ENCODE assay signal across 15 cellular contexts in genomic region chr15:67050522-67051087, GRCh38. TPM values are rescaled to one million over a fixed set of nuclear protein-coding genes. Genes with fewer than 3 reads are reported as not detected.
DNase-seq lines count a peak whose midpoint lies in the region; ATAC-seq, FAIRE-seq and TF ChIP-seq lines count a peak whose summit lies in the region.
"Had no signal": no experiment of that assay in that cellular context is flagged by ENCODE, and none has a peak within 500 bp of the region (broad histone marks: within the 10 kb centered on the region; RNA-seq: fewer than 3 reads in every experiment).

No MANE protein-coding gene starts in this region.

- no peak overlapping the region for H2AFZ ChIP-seq in astrocyte (ENCODE audit: low read depth, low read length)

- DNase-seq in activated effector memory CD4-positive, alpha-beta T cell treated with anti-CD3 and anti-CD28 coated beads, Interleukin-2, amount 50 U/mL, for 16 hours = peak; percentile 8
- no peak for DNase-seq in activated effector memory CD4-positive, alpha-beta T cell treated with Interleukin-2 at 50 U/mL for 16 hours
- DNase-seq in astrocyte (ENCODE audit: low read depth) (no peak), mesothelial cell of epicardium (ENCODE audit: low spot score in 2 of 2, unreplicated experiment in 2 of 2) (no peak), upper lobe of left lung (no peak)
- no peak for DNase-seq in activated naive CD4-positive, alpha-beta T cell treated with anti-CD3 and anti-CD28 coated beads, Interleukin-2, amount 50 U/mL, for 16 hours
- no peak for DNase-seq in natural killer cell treated with Interleukin-12 subunit alpha and Interleukin-12 subunit beta and Interleukin-15 and Interleukin-18, amount 100 ng/mL, for 72 hours (ENCODE audit: low spot score)
- DNase-seq: activated CD8-positive, alpha-beta memory T cell treated with anti-CD3 and anti-CD28 coated beads for 24 hours; dorsolateral prefrontal cortex; glutamatergic neuron; NCI-H774; T-helper 1 cell had no signal

- no peaks in the 10 kb centered on the region for H3K9me3 ChIP-seq in astrocyte (ENCODE audit: insufficient read depth, low read depth, low read length)
- no peaks in the 10 kb centered on the region for H3K9me3 ChIP-seq in upper lobe of left lung
- H3K9me3 ChIP-seq: prostate gland had no signal

- H3K9ac ChIP-seq in astrocyte (ENCODE audit: low read length) = peak overlapping the region; percentile 32

- no peaks in the 10 kb centered on the region for H3K79me2 ChIP-seq in astrocyte (ENCODE audit: insufficient read depth, low read length)

- H3K27ac ChIP-seq in astrocyte (ENCODE audit: low read depth, low read length) (no peak overlapping the region), upper lobe of left lung (peak overlapping the region; percentile 80 to 85 (median 84))

- TF ChIP-seq POLR2A in upper lobe of left lung (IDR thresholded peaks at IDR 0.05) = no peak

- H3K27me3 Mint-ChIP-seq in astrocyte (ENCODE audit: low read depth, unreplicated experiment) (peaks cover 5% of the 10 kb centered on the region), mesothelial cell of epicardium (ENCODE audit: low read depth) (no peaks in the 10 kb centered on the region)
- H3K27me3 Mint-ChIP-seq in natural killer cell treated with Interleukin-12 subunit alpha and Interleukin-12 subunit beta and Interleukin-15 and Interleukin-18, amount 100 ng/mL, for 72 hours = peaks cover 0 to 4% of the 10 kb centered on the region in 2 donors
- H3K27me3 Mint-ChIP-seq: type B pancreatic cell had no signal

- H3K4me1 ChIP-seq in astrocyte (ENCODE audit: insufficient read depth, low read length) (peaks cover 36% of the 10 kb centered on the region), upper lobe of left lung (peaks cover 31 to 41% (median 33%) of the 10 kb centered on the region in 4 donors)

- WGBS in upper lobe of left lung, 2 donors = 35 to 41% methylated on average over 4 of the region's 5 CpGs

- H3K4me3 ChIP-seq in astrocyte (ENCODE audit: insufficient read depth, low read depth, low read length) = no peak overlapping the region
- H3K4me3 ChIP-seq in upper lobe of left lung = no peak overlapping the region
- H3K4me3 ChIP-seq: dorsolateral prefrontal cortex, prostate gland had no signal

- H3K9me3 Mint-ChIP-seq in astrocyte (ENCODE audit: unreplicated experiment) (no peaks in the 10 kb centered on the region), mesothelial cell of epicardium (no peaks in the 10 kb centered on the region)
- H3K9me3 Mint-ChIP-seq in natural killer cell treated with Interleukin-12 subunit alpha and Interleukin-12 subunit beta and Interleukin-15 and Interleukin-18, amount 100 ng/mL, for 72 hours = no peaks in the 10 kb centered on the region

- H3K27ac Mint-ChIP-seq in astrocyte (ENCODE audit: unreplicated experiment) (peak overlapping the region; percentile 85), mesothelial cell of epicardium (peak overlapping the region; percentile 96)
- no peak overlapping the region for H3K27ac Mint-ChIP-seq in natural killer cell treated with Interleukin-12 subunit alpha and Interleukin-12 subunit beta and Interleukin-15 and Interleukin-18, amount 100 ng/mL, for 72 hours

- H3K27me3 ChIP-seq in astrocyte (ENCODE audit: insufficient read depth, low read length) (no peaks in the 10 kb centered on the region), upper lobe of left lung (no peaks in the 10 kb centered on the region)
- H3K27me3 ChIP-seq: dorsolateral prefrontal cortex had no signal

- no peak for ATAC-seq in upper lobe of left lung (ENCODE audit: low FRiP score in 2 of 2)
- ATAC-seq in GM19452 (IDR thresholded peaks at IDR 0.05; ENCODE audit: unreplicated experiment) = no peak
- ATAC-seq in natural killer cell treated with Interleukin-12 subunit alpha and Interleukin-12 subunit beta and Interleukin-15 and Interleukin-18, amount 100 ng/mL, for 72 hours = no peak

- no peak for TF ChIP-seq EP300 in upper lobe of left lung (IDR thresholded peaks at IDR 0.05)

- H3K4me1 Mint-ChIP-seq in astrocyte (ENCODE audit: low read depth, unreplicated experiment) (peaks cover 38% of the 10 kb centered on the region), mesothelial cell of epicardium (peaks cover 35% of the 10 kb centered on the region)
- H3K4me1 Mint-ChIP-seq in natural killer cell treated with Interleukin-12 subunit alpha and Interleukin-12 subunit beta and Interleukin-15 and Interleukin-18, amount 100 ng/mL, for 72 hours (ENCODE audit: low read depth in 2 of 2) = peaks cover 16 to 17% of the 10 kb centered on the region in 2 donors

- H3K36me3 Mint-ChIP-seq in astrocyte (ENCODE audit: low read depth, unreplicated experiment) = no peaks in the 10 kb centered on the region
- no peaks in the 10 kb centered on the region for H3K36me3 Mint-ChIP-seq in mesothelial cell of epicardium
- no peaks in the 10 kb centered on the region for H3K36me3 Mint-ChIP-seq in natural killer cell treated with Interleukin-12 subunit alpha and Interleukin-12 subunit beta and Interleukin-15 and Interleukin-18, amount 100 ng/mL, for 72 hours
- H3K36me3 Mint-ChIP-seq: type B pancreatic cell had no signal

- TF ChIP-seq CTCF in astrocyte (IDR thresholded peaks at IDR 0.05; ENCODE audit: insufficient read depth, low read depth, low read length) = no peak
- TF ChIP-seq CTCF in mesothelial cell of epicardium (IDR thresholded peaks at IDR 0.05; ENCODE audit: unreplicated experiment) = no peak
- TF ChIP-seq CTCF in upper lobe of left lung (IDR thresholded peaks at IDR 0.05) = no peak

- no peak overlapping the region for H3K4me2 ChIP-seq in astrocyte (ENCODE audit: low read length)

- peak overlapping the region; percentile 50 for H3K4me3 Mint-ChIP-seq in astrocyte (ENCODE audit: unreplicated experiment)
- no peak overlapping the region for H3K4me3 Mint-ChIP-seq in mesothelial cell of epicardium
- H3K4me3 Mint-ChIP-seq in natural killer cell treated with Interleukin-12 subunit alpha and Interleukin-12 subunit beta and Interleukin-15 and Interleukin-18, amount 100 ng/mL, for 72 hours = no peak overlapping the region
- H3K4me3 Mint-ChIP-seq: type B pancreatic cell had no signal

- H4K20me1 ChIP-seq in astrocyte (ENCODE audit: insufficient read depth, low read length) = no peaks in the 10 kb centered on the region

- no peak for FAIRE-seq in astrocyte (lab: Jason Lieb, UNC)

- H3K36me3 ChIP-seq in astrocyte (ENCODE audit: insufficient read depth, low read length) = no peaks in the 10 kb centered on the region
- H3K36me3 ChIP-seq in upper lobe of left lung = no peaks in the 10 kb centered on the region
- H3K36me3 ChIP-seq: prostate gland had no signal

RNA-seq across cellular contexts. Expression of gene SMAD3, which starts 14.8 kb away (rescaled TPM):
- total RNA-seq in astrocyte (65.6 and 78.0 TPM in 2 replicates), mesothelial cell of epicardium (89.9 to 96.2 TPM (median 90.7 TPM) in 3 replicates), upper lobe of left lung (10 to 100 TPM; 31.7 to 44.5 (median 36.3) TPM)
- total RNA-seq in natural killer cell treated with Interleukin-12 subunit alpha and Interleukin-12 subunit beta and Interleukin-15 and Interleukin-18, amount 100 ng/mL, for 72 hours = 10 to 100 TPM; 13.5 to 47.4 TPM

Comparison
In these comparisons a context has a peak if more than half of its experiments do, and no peak if none do; other contexts are left out.
1. H3K27ac Mint-ChIP-seq: peak in astrocyte (single experiment) and mesothelial cell of epicardium (single experiment); none in natural killer cell treated with Interleukin-12 subunit alpha and Interleukin-12 subunit beta and Interleukin-15 and Interleukin-18, amount 100 ng/mL, for 72 hours (0 of 2).